In genomic region chr11:126282742-126283591, GRCh38 we compare ENCODE assay signal across 8 cellular contexts. TPM values are rescaled to one million over a fixed set of nuclear protein-coding genes. Genes with fewer than 3 reads are reported as not detected.
DNase-seq lines count a peak whose midpoint lies in the region; ATAC-seq and TF ChIP-seq lines count a peak whose summit lies in the region.

TSS of gene TIRAP (plus strand) at chr11:126283093. CDS start at chr11:126290895, 7,802 bp downstream.

- no peaks in the 10 kb centered on the region for H3K27me3 ChIP-seq in Panc1 (ENCODE audit: control insufficient read depth, insufficient read depth, low read length)
- H3K27me3 ChIP-seq in mucosa of stomach (ENCODE audit: control insufficient read depth, insufficient read depth, low read length): no peaks in the 10 kb centered on the region
- H3K27me3 ChIP-seq in stomach smooth muscle (ENCODE audit: control insufficient read depth in 1 of 2, insufficient read depth in 2 of 2, low read length in 2 of 2): no peaks in the 10 kb centered on the region

- TF ChIP-seq CTCF in Panc1 (IDR thresholded peaks at IDR 0.05): no peak

- peak within 1 kb of the TSS; percentile 80 for H3K9ac ChIP-seq in mucosa of stomach (ENCODE audit: low read length)
- peak within 1 kb of the TSS; percentile 79 to 92 for H3K9ac ChIP-seq in stomach smooth muscle (ENCODE audit: low read length in 2 of 2)

- H3K27ac ChIP-seq in Panc1 (ENCODE audit: low read length): peak within 1 kb of the TSS; percentile 88
- H3K27ac ChIP-seq in stomach smooth muscle (ENCODE audit: low read length): peak within 1 kb of the TSS; percentile 78

- BruUV-seq in Panc1 (replicated peaks; lab: Mats Ljungman, UMichigan): no TSS peak

- CTCF ChIA-PET in Panc1 (lab: Charles Lee): no interaction called here

- POLR2A ChIA-PET in Panc1 (lab: Charles Lee): no interaction called here

- in situ Hi-C loops in Panc1 (cut with HindIII; ENCODE audit: low pct_unique_long_range_greater_than_20kb, low sequenced_read_pairs): no loop called here

- peak within 1 kb of the TSS; percentile 68 to 97 for H3K4me3 ChIP-seq in Panc1 (ENCODE audit: low read depth in 2 of 2, low read length in 2 of 2)
- H3K4me3 ChIP-seq in mucosa of stomach (ENCODE audit: low read length): peak within 1 kb of the TSS; percentile 87
- H3K4me3 ChIP-seq in stomach smooth muscle (ENCODE audit: low read length in 2 of 2): peak within 1 kb of the TSS; percentile 75 to 92

- DNase-seq in CD1c-positive myeloid dendritic cell (ENCODE audit: extremely low spot score) (peak; percentile 70), Panc1 (ENCODE audit: low read depth, low spot score) (no peak), activated T-helper 1 cell treated with Interleukin-2 at 50 U/mL for 16 hours (ENCODE audit: low read depth) (peak; percentile 47)

- peaks cover 11% of the 10 kb centered on the region; the same call in 1 of the 2 replicates for H3K4me1 ChIP-seq in Panc1 (ENCODE audit: control insufficient read depth, insufficient read depth, low read length)
- H3K4me1 ChIP-seq in mucosa of stomach (ENCODE audit: control insufficient read depth, insufficient read depth, low read length): peaks cover 12% of the 10 kb centered on the region
- H3K4me1 ChIP-seq in stomach smooth muscle (ENCODE audit: control insufficient read depth, insufficient read depth, low read length): peaks cover 21% of the 10 kb centered on the region

- no peaks in the 10 kb centered on the region for H3K9me3 ChIP-seq in Panc1 (ENCODE audit: control insufficient read depth, insufficient read depth, low read depth, low read length)
- no peaks in the 10 kb centered on the region for H3K9me3 ChIP-seq in mucosa of stomach (ENCODE audit: control insufficient read depth, low read length)
- H3K9me3 ChIP-seq in stomach smooth muscle (ENCODE audit: control insufficient read depth in 2 of 2, low read length in 2 of 2): no peaks in the 10 kb centered on the region

- intact Hi-C loops in Panc1 (cut with micrococcal nuclease; ENCODE audit: unreplicated experiment): no loop called here

- peak; percentile 69 for ATAC-seq in GM19395 (IDR thresholded peaks at IDR 0.05; ENCODE audit: unreplicated experiment)
- ATAC-seq in HG03558 (IDR thresholded peaks at IDR 0.05; ENCODE audit: extremely low read depth, unreplicated experiment): peak; percentile 34
- ATAC-seq in Panc1: peak; percentile 93
- peak; percentile 84 for ATAC-seq in esophagus mucosa

- H3K36me3 ChIP-seq in Panc1 (ENCODE audit: control insufficient read depth, insufficient read depth, low read length) (peaks cover 3% of the 10 kb centered on the region; the same call in 1 of the 2 replicates), mucosa of stomach (ENCODE audit: control insufficient read depth, insufficient read depth, low read length) (no peaks in the 10 kb centered on the region), stomach smooth muscle (ENCODE audit: control insufficient read depth in 2 of 2, insufficient read depth in 2 of 2, low read length in 2 of 2) (peaks cover 0 to 4% of the 10 kb centered on the region in 2 donors)

RNA-seq across cellular contexts. Expression of gene TIRAP, which starts in this region (rescaled TPM):
- 19.3 TPM for total RNA-seq in Panc1 (2021; ENCODE audit: unreplicated experiment)
- 14.4 TPM for polyA plus RNA-seq in Panc1 (2012; ENCODE audit: insufficient read length)
- total RNA-seq in esophagus mucosa: 5.8 TPM

Comparison
In these comparisons a context has a peak if more than half of its experiments do, and no peak if none do; other contexts are left out.
1. ATAC-seq: peak in every context shown above with its lines; median percentile 93 in Panc1; 84 in esophagus mucosa; 69 in GM19395; 34 in HG03558.